Comparison of ENCODE assay signal across 8 cellular contexts in genomic region chr11:74948898-74949747, GRCh38. TPM values are rescaled to one million over a fixed set of nuclear protein-coding genes. Genes with fewer than 3 reads are reported as not detected.
DNase-seq lines count a peak whose midpoint lies in the region; ATAC-seq and TF ChIP-seq lines count a peak whose summit lies in the region.

TSS of gene SPCS2 (plus strand) at chr11:74949266. CDS start at chr11:74949286, 20 bp downstream.
TSS of gene XRRA1 (minus strand) at chr11:74949091. CDS start at chr11:74940878, 8,213 bp downstream.

- TF ChIP-seq CTCF in activated CD8-positive, alpha-beta T cell treated with anti-CD3 and anti-CD28 coated beads for 36 hours (IDR thresholded peaks at IDR 0.05): no peak
- TF ChIP-seq CTCF in lower leg skin (IDR thresholded peaks at IDR 0.05): no peak

- H3K27ac Mint-ChIP-seq in activated CD8-positive, alpha-beta T cell treated with anti-CD3 and anti-CD28 coated beads for 36 hours: peak within 1 kb of the TSS; percentile 95

- whole genome bisulfite sequencing in lower leg skin, 2 donors: 0 to 1% methylated on average over 22 to 34 of the region's 66 CpGs

- intact Hi-C loops in activated CD8-positive, alpha-beta T cell treated with anti-CD3 and anti-CD28 coated beads for 36 hours (cut with micrococcal nuclease): no loop called here
- intact Hi-C loops in lower leg skin (cut with DNase I; ENCODE audit: low total_unique reads): no loop called here

- TF ChIP-seq POLR2A in lower leg skin (IDR thresholded peaks at IDR 0.05): peak in 1 of 2 donors; percentile 64

- H3K4me1 Mint-ChIP-seq in activated CD8-positive, alpha-beta T cell treated with anti-CD3 and anti-CD28 coated beads for 36 hours (ENCODE audit: low read depth): peaks cover 46% of the 10 kb centered on the region

- ATAC-seq in GM19438 (IDR thresholded peaks at IDR 0.05; ENCODE audit: low read depth, unreplicated experiment): peak; percentile 88
- ATAC-seq in HG03575 (IDR thresholded peaks at IDR 0.05; ENCODE audit: extremely low read depth, insufficient number of reproducible peaks, low FRiP score, unreplicated experiment): peak; percentile 54
- peak; percentile 98 for ATAC-seq in activated CD8-positive, alpha-beta T cell treated with anti-CD3 and anti-CD28 coated beads for 36 hours

- peak within 1 kb of the TSS; percentile 99 for H3K4me3 Mint-ChIP-seq in activated CD8-positive, alpha-beta T cell treated with anti-CD3 and anti-CD28 coated beads for 36 hours

- DNase-seq in CD1c-positive myeloid dendritic cell (ENCODE audit: extremely low spot score) (peak; percentile 99), NCI-H82 treated with DMSO at 0.1 percent for 48 hours (lab: John Stamatoyannopoulos, UW; ENCODE audit: unreplicated experiment) (peak; percentile 81), ecto neural progenitor cell (ENCODE audit: low spot score) (peak; percentile 98), lower leg skin (ENCODE audit: low spot score in 2 of 2) (peak; percentile 99 to 100)
- DNase-seq in activated CD8-positive, alpha-beta T cell treated with anti-CD3 and anti-CD28 coated beads for 36 hours: peak; percentile 100
- DNase-seq in stimulated activated CD4-positive, alpha-beta T cell treated with anti-CD3 and anti-CD28 coated beads, Interleukin-4, amount 100 ng/mL, for 48 hours (ENCODE audit: low read depth in 2 of 2): peak; percentile 97 to 98

- H3K4me3 ChIP-seq in lower leg skin (ENCODE audit: low read depth, poor library complexity, severe bottlenecking): peak within 1 kb of the TSS; percentile 77

- POLR2A ChIA-PET in activated CD8-positive, alpha-beta T cell treated with anti-CD3 and anti-CD28 coated beads for 36 hours (lab: Charles Lee): interaction anchor here (0.8 to 1.4 kb wide), 7 partner anchors 9 to 66 kb away, joined by 3 to 6 read pairs (median 5); partner anchors contain the start of gene NEU3

- no peaks in the 10 kb centered on the region for H3K27me3 Mint-ChIP-seq in activated CD8-positive, alpha-beta T cell treated with anti-CD3 and anti-CD28 coated beads for 36 hours

- CTCF ChIA-PET in activated CD8-positive, alpha-beta T cell treated with anti-CD3 and anti-CD28 coated beads for 36 hours (lab: Charles Lee): interaction anchor here (0.7 to 3.8 kb wide), 6 partner anchors 10 to 299 kb away, joined by 3 to 17 read pairs (median 3); no protein-coding TSS in a partner anchor

- H3K9me3 Mint-ChIP-seq in activated CD8-positive, alpha-beta T cell treated with anti-CD3 and anti-CD28 coated beads for 36 hours: no peaks in the 10 kb centered on the region

- peaks cover 39% of the 10 kb centered on the region for H3K36me3 Mint-ChIP-seq in activated CD8-positive, alpha-beta T cell treated with anti-CD3 and anti-CD28 coated beads for 36 hours (ENCODE audit: low read depth)

RNA-seq across cellular contexts. Expression of gene SPCS2, which starts in this region (rescaled TPM):
- total RNA-seq in activated CD8-positive, alpha-beta T cell treated with anti-CD3 and anti-CD28 coated beads for 36 hours: 100 to 1,000 TPM in 1 of 2 experiments, 10 to 100 TPM in 1; 99.3 to 117 TPM
- 100 to 1,000 TPM in 1 of 4 donors, 10 to 100 TPM in 3; 19.2 to 117 (median 23.9) TPM for total RNA-seq in lower leg skin

RNA-seq across cellular contexts. Expression of gene XRRA1, which starts in this region (rescaled TPM):
- 10 to 100 TPM; 19.0 to 19.3 TPM for total RNA-seq in activated CD8-positive, alpha-beta T cell treated with anti-CD3 and anti-CD28 coated beads for 36 hours
- 10 to 100 TPM in 3 of 4 donors, 1 to 10 TPM in 1; 7.0 to 17.4 (median 13.2) TPM for total RNA-seq in lower leg skin

Comparison
In these comparisons a context has a peak if more than half of its experiments do, and no peak if none do; other contexts are left out.
1. Peak in every context shown above with its lines: DNase-seq, ATAC-seq and H3K4me3 ChIP-seq.